Comparison of ENCODE assay signal across 28 cellular contexts in genomic region chr12:56778756-56779155, GRCh38. TPM values are rescaled to one million over a fixed set of nuclear protein-coding genes. Genes with fewer than 3 reads are reported as not detected.
"Had no signal": no experiment of that assay in that cellular context is flagged by ENCODE, and none has a peak within 500 bp of the region (broad histone marks: within the 10 kb centered on the region; RNA-seq: fewer than 3 reads in every experiment).

No MANE protein-coding gene starts in this region.

- H3K27ac ChIP-seq: neural progenitor cell, ovary, parathyroid adenoma, psoas muscle, right lobe of liver, sigmoid colon, stomach, tibial artery, transverse colon, upper lobe of right lung, uterus had no signal

- H3K9me3 Mint-ChIP-seq: natural killer cell; stimulated activated effector memory CD8-positive, alpha-beta T cell treated with anti-CD3 and anti-CD28 coated beads, Interleukin-12 subunit alpha, Interleukin-12 subunit beta, amount 100 ng/mL, for 72 hours; stimulated activated naive CD8-positive, alpha-beta T cell treated with anti-CD3 and anti-CD28 coated beads, Interleukin-15, Interleukin-2, amounts not matched to agents 100 ng/mL and 50 ng/mL, for 24 hours had no signal

- H3K4me3 Mint-ChIP-seq: natural killer cell; nephron; neural progenitor cell; stimulated activated effector memory CD8-positive, alpha-beta T cell treated with anti-CD3 and anti-CD28 coated beads, Interleukin-12 subunit alpha, Interleukin-12 subunit beta, amount 100 ng/mL, for 72 hours; stimulated activated naive B cell treated with anti-CD40 and anti-IgM and Interleukin-4, amounts not matched to agents 10 μg/mL and 1 μg/mL and 100 μg/mL, for 72 hours; stimulated activated naive CD8-positive, alpha-beta T cell treated with anti-CD3 and anti-CD28 coated beads, Interleukin-15, Interleukin-2, amounts not matched to agents 100 ng/mL and 50 ng/mL, for 24 hours; type B pancreatic cell had no signal

- H3K27ac Mint-ChIP-seq: natural killer cell; nephron; neural progenitor cell; progenitor cell of endocrine pancreas; stimulated activated effector memory CD8-positive, alpha-beta T cell treated with anti-CD3 and anti-CD28 coated beads, Interleukin-12 subunit alpha, Interleukin-12 subunit beta, amount 100 ng/mL, for 72 hours; stimulated activated naive B cell treated with anti-CD40 and anti-IgM and Interleukin-4, amounts not matched to agents 10 μg/mL and 1 μg/mL and 100 μg/mL, for 72 hours; stimulated activated naive CD8-positive, alpha-beta T cell treated with anti-CD3 and anti-CD28 coated beads, Interleukin-15, Interleukin-2, amounts not matched to agents 100 ng/mL and 50 ng/mL, for 24 hours; type B pancreatic cell had no signal

- H3K4me1 ChIP-seq: neural progenitor cell, parathyroid adenoma, psoas muscle, stomach, transverse colon, upper lobe of right lung, uterus had no signal

- H3K9ac ChIP-seq: neural progenitor cell, parathyroid adenoma had no signal

- H3K27me3 ChIP-seq: neural progenitor cell, ovary, right lobe of liver, sigmoid colon, stomach, tibial artery, transverse colon, upper lobe of right lung, uterus had no signal

- H3K4me1 Mint-ChIP-seq: natural killer cell; nephron; stimulated activated effector memory CD8-positive, alpha-beta T cell treated with anti-CD3 and anti-CD28 coated beads, Interleukin-12 subunit alpha, Interleukin-12 subunit beta, amount 100 ng/mL, for 72 hours had no signal

- H3K36me3 ChIP-seq: neural progenitor cell, ovary, stomach, tibial artery, transverse colon, upper lobe of right lung, uterus had no signal

- H3K36me3 Mint-ChIP-seq: natural killer cell; neural progenitor cell; stimulated activated effector memory CD8-positive, alpha-beta T cell treated with anti-CD3 and anti-CD28 coated beads, Interleukin-12 subunit alpha, Interleukin-12 subunit beta, amount 100 ng/mL, for 72 hours; stimulated activated naive B cell treated with anti-CD40 and anti-IgM and Interleukin-4, amounts not matched to agents 10 μg/mL and 1 μg/mL and 100 μg/mL, for 72 hours; type B pancreatic cell had no signal

- H3K4me3 ChIP-seq: neural progenitor cell, ovary, psoas muscle, right lobe of liver, sigmoid colon, stomach, tibial artery, transverse colon, upper lobe of right lung, uterus had no signal

- H3K27me3 Mint-ChIP-seq: progenitor cell of endocrine pancreas; stimulated activated naive B cell treated with anti-CD40 and anti-IgM and Interleukin-4, amounts not matched to agents 10 μg/mL and 1 μg/mL and 100 μg/mL, for 72 hours; stimulated activated naive CD8-positive, alpha-beta T cell treated with anti-CD3 and anti-CD28 coated beads, Interleukin-15, Interleukin-2, amounts not matched to agents 100 ng/mL and 50 ng/mL, for 24 hours; type B pancreatic cell had no signal

- DNase-seq: natural killer cell; occipital lobe; ovary; posterior cingulate gyrus; psoas muscle; right cardiac atrium; right lobe of liver; sigmoid colon; small intestine; stimulated activated CD4-positive, alpha-beta T cell treated with anti-CD3 and anti-CD28 coated beads, Interleukin-15, amount 100 ng/mL, for 24 hours; stimulated activated CD4-positive, alpha-beta T cell treated with anti-CD3 and anti-CD28 coated beads, Interleukin-2, amount 100 ng/mL, for 24 hours; stimulated activated CD4-positive, alpha-beta T cell treated with anti-CD3 and anti-CD28 coated beads, Interleukin-2, amount 100 ng/mL, for 48 hours; stimulated activated CD4-positive, alpha-beta T cell treated with anti-CD3 and anti-CD28 coated beads, Interleukin-4, amount 100 ng/mL, for 24 hours; stimulated activated naive B cell treated with anti-CD40 and anti-IgM and Interleukin-4, amounts not matched to agents 10 μg/mL and 1 μg/mL and 100 μg/mL, for 72 hours; stimulated activated naive CD4-positive, alpha-beta T cell treated with Interleukin-2 at 50 U/mL for 16 hours; stomach; tibial artery; transverse colon; upper lobe of right lung; uterus had no signal

- H3K9me3 ChIP-seq: ovary, psoas muscle, right lobe of liver, sigmoid colon, stomach, tibial artery, transverse colon, upper lobe of right lung, uterus had no signal

RNA-seq across cellular contexts. Expression of gene HSD17B6, which starts 15.6 kb away (rescaled TPM):
- total RNA-seq: skeletal muscle tissue had no signal
